ENCODE assay signal across 25 cellular contexts in the genomic region with DNA sequence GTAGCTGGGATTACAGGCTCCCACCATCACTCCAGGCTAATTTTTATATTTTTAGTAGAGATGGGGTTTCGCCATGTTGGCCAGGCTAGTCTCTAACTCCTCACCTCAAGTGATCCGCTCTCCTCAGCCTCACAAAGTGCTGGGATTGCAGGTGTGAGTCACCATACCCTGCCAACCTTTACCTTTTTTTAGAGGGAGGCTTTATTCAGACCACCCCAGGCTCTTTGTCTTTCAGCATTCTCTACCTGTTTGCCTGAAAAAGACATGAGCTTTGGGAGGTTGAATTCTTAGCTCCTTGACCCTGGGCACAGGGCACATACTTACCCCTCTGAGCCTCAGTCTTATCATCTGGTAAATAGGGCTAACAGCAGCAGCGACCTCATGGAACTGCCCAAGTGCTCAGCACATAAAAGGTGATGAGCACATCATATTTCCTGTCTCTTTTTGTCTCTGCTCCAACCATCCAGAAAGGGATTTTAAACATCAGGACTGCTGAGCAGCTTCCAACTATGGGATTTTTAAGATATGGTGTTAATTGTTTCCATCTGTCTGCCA. TPM values are rescaled to one million over a fixed set of nuclear protein-coding genes. Genes with fewer than 3 reads are reported as not detected.
"Had no signal": no experiment of that assay in that cellular context is flagged by ENCODE, and none has a peak within 500 bp of the region (broad histone marks: within the 10 kb centered on the region; RNA-seq: fewer than 3 reads in every experiment).

No MANE protein-coding gene starts in this region.

- H3K36me3 ChIP-seq: heart left ventricle, left ventricle myocardium inferior, neutrophil, sigmoid colon, stomach, thoracic aorta, transverse colon had no signal

- H3K27me3 ChIP-seq: dorsolateral prefrontal cortex, heart left ventricle, sigmoid colon, stomach had no signal

- H3K4me3 ChIP-seq: dorsolateral prefrontal cortex, heart left ventricle, left ventricle myocardium inferior, lung, psoas muscle, sigmoid colon, skin epidermis, stomach, thoracic aorta, transverse colon had no signal

- H3K4me3 Mint-ChIP-seq: naive thymus-derived CD8-positive, alpha-beta T cell had no signal

- H3K4me1 Mint-ChIP-seq: naive thymus-derived CD8-positive, alpha-beta T cell had no signal

- H3K27ac Mint-ChIP-seq: naive thymus-derived CD8-positive, alpha-beta T cell had no signal

- H3K4me1 ChIP-seq: psoas muscle, sigmoid colon, stomach, transverse colon had no signal

- H3K9me3 ChIP-seq: left ventricle myocardium inferior, neutrophil, stomach, thoracic aorta, transverse colon had no signal

- H3K27ac ChIP-seq: dorsolateral prefrontal cortex, heart left ventricle, left ventricle myocardium inferior, neutrophil, psoas muscle, sigmoid colon, skin epidermis, stomach, thoracic aorta, transverse colon had no signal

- ATAC-seq: esophagus mucosa; naive thymus-derived CD8-positive, alpha-beta T cell; psoas muscle had no signal

- DNase-seq: cortex of kidney; dorsolateral prefrontal cortex; effector CD8-positive, alpha-beta T cell; heart left ventricle; hypothalamus; left ventricle myocardium inferior; mesenchymal stem cell; naive thymus-derived CD8-positive, alpha-beta T cell; psoas muscle; retina; sigmoid colon; stimulated activated CD4-positive, alpha-beta T cell treated with anti-CD3 and anti-CD28 coated beads, Interleukin-12 subunit alpha, Interleukin-12 subunit beta, amount 100 ng/mL, for 4 hours; stimulated activated naive CD4-positive, alpha-beta T cell; stomach; substantia nigra; transverse colon had no signal

RNA-seq across cellular contexts. Expression of a gene that starts 17.0 kb away (rescaled TPM):
- total RNA-seq: esophagus mucosa; fibroblast of lung; glomerular endothelial cell; mononuclear cell; naive thymus-derived CD8-positive, alpha-beta T cell; osteoblast; psoas muscle; sigmoid colon; thoracic aorta had no signal
